Comparison of ENCODE assay signal across 18 cellular contexts in genomic region chr4:151854731-151855130, GRCh38.
"Had no signal": no experiment of that assay in that cellular context is flagged by ENCODE, and none has a peak within 500 bp of the region (broad histone marks: within the 10 kb centered on the region; RNA-seq: fewer than 3 reads in every experiment).

No MANE protein-coding gene starts in this region.

- H3K27me3 ChIP-seq: gastrocnemius medialis, heart right ventricle, right atrium auricular region, tibial nerve, vagina had no signal

- H3K27ac ChIP-seq: epithelial cell of prostate, gastrocnemius medialis, heart right ventricle, parathyroid adenoma, right atrium auricular region, tibial nerve, vagina, VCaP had no signal

- H3K36me3 ChIP-seq: gastrocnemius medialis, heart right ventricle, right atrium auricular region, tibial nerve, vagina had no signal

- H3K4me1 ChIP-seq: gastrocnemius medialis, parathyroid adenoma, tibial nerve, vagina had no signal

- H3K9me3 ChIP-seq: gastrocnemius medialis, right atrium auricular region, tibial nerve, vagina had no signal

- H3K9ac ChIP-seq: parathyroid adenoma had no signal

- H3K79me2 ChIP-seq: parathyroid adenoma had no signal

- H2AFZ ChIP-seq: parathyroid adenoma had no signal

- H3K4me3 ChIP-seq: gastrocnemius medialis, heart right ventricle, right atrium auricular region, tibial nerve, vagina had no signal

- H3K27me3 Mint-ChIP-seq: activated CD8-positive, alpha-beta T cell treated with anti-CD3 and anti-CD28 coated beads for 36 hours; activated naive CD8-positive, alpha-beta T cell treated with anti-CD3 and anti-CD28 coated beads, Interleukin-2, amount 50 U/mL, for 24 hours had no signal

- H3K4me3 Mint-ChIP-seq: activated CD8-positive, alpha-beta T cell treated with anti-CD3 and anti-CD28 coated beads for 36 hours; activated naive CD8-positive, alpha-beta T cell treated with anti-CD3 and anti-CD28 coated beads, Interleukin-2, amount 50 U/mL, for 24 hours; central memory CD8-positive, alpha-beta T cell had no signal

- H3K4me1 Mint-ChIP-seq: activated naive CD8-positive, alpha-beta T cell treated with anti-CD3 and anti-CD28 coated beads, Interleukin-2, amount 50 U/mL, for 24 hours; central memory CD8-positive, alpha-beta T cell had no signal

- DNase-seq: activated CD4-positive, alpha-beta T cell treated with anti-CD3 and anti-CD28 coated beads for 4 hours; activated CD8-positive, alpha-beta memory T cell treated with anti-CD3 and anti-CD28 coated beads, Interleukin-2, amount 50 U/mL, for 4 hours; activated CD8-positive, alpha-beta T cell treated with anti-CD3 and anti-CD28 coated beads for 36 hours; activated naive CD4-positive, alpha-beta T cell; activated naive CD8-positive, alpha-beta T cell treated with anti-CD3 and anti-CD28 coated beads, Interleukin-2, amount 50 U/mL, for 24 hours; effector memory CD4-positive, alpha-beta T cell; gastrocnemius medialis; heart right ventricle; left ventricle myocardium superior; small intestine; T-helper 1 cell had no signal

- H3K9me3 Mint-ChIP-seq: activated naive CD8-positive, alpha-beta T cell treated with anti-CD3 and anti-CD28 coated beads, Interleukin-2, amount 50 U/mL, for 24 hours; central memory CD8-positive, alpha-beta T cell had no signal

- H3K27ac Mint-ChIP-seq: activated CD8-positive, alpha-beta T cell treated with anti-CD3 and anti-CD28 coated beads for 36 hours; activated naive CD8-positive, alpha-beta T cell treated with anti-CD3 and anti-CD28 coated beads, Interleukin-2, amount 50 U/mL, for 24 hours had no signal
